Comparison of ENCODE assay signal across 9 cellular contexts in genomic region chr3:49805884-49806701, GRCh38. TPM values are rescaled to one million over a fixed set of nuclear protein-coding genes. Genes with fewer than 3 reads are reported as not detected.
A peak's percentile ranks its signal among the peaks of the same experiment; 100 is the strongest.
DNase-seq lines count a peak whose midpoint lies in the region; FAIRE-seq and TF ChIP-seq lines count a peak whose summit lies in the region.
"Had no signal": no experiment of that assay in that cellular context is flagged by ENCODE, and none has a peak within 500 bp of the region (broad histone marks: within the 10 kb centered on the region; RNA-seq: fewer than 3 reads in every experiment).

No MANE protein-coding gene starts in this region.

- no peaks in the 10 kb centered on the region for H3K36me3 ChIP-seq in HUES48 (ENCODE audit: control insufficient read depth, insufficient read depth, low read length)
- H3K36me3 ChIP-seq in mucosa of rectum (ENCODE audit: control insufficient read depth in 2 of 2, insufficient read depth in 2 of 2, low read length in 2 of 2): peaks cover 17 to 21% of the 10 kb centered on the region in 2 donors

- DNase-seq in AG04449 (ENCODE audit: low read depth, low spot score) (no peak), chondrocyte (ENCODE audit: low spot score) (no peak), dedifferentiated amniotic fluid mesenchymal stem cell (ENCODE audit: extremely low spot score) (no peak), HT-29 (ENCODE audit: low spot score) (no peak), H54 (ENCODE audit: insufficient read length, low spot score) (no peak)
- DNase-seq in central memory CD4-positive, alpha-beta T cell: no peak

- H3K4me3 ChIP-seq in AG04449 (ENCODE audit: low read depth, low read length) (peak overlapping the region; percentile 29), HUES48 (ENCODE audit: low read depth, low read length) (no peak overlapping the region), mucosa of rectum (ENCODE audit: low read length in 2 of 2) (no peak overlapping the region)
- H3K4me3 ChIP-seq: mucosa of descending colon had no signal

- H3K9me3 ChIP-seq in HUES48 (ENCODE audit: control insufficient read depth, insufficient read depth, low read length) (no peaks in the 10 kb centered on the region), mucosa of rectum (ENCODE audit: control insufficient read depth in 2 of 2, low read length in 2 of 2) (no peaks in the 10 kb centered on the region)
- H3K9me3 ChIP-seq: mucosa of descending colon had no signal

- H3K27me3 ChIP-seq in HUES48 (ENCODE audit: control insufficient read depth, insufficient read depth, low read length) (peaks cover 31% of the 10 kb centered on the region), mucosa of rectum (ENCODE audit: control insufficient read depth in 2 of 2, insufficient read depth in 2 of 2, low read length in 2 of 2) (peaks cover 0 to 2% of the 10 kb centered on the region in 2 donors)

- peak overlapping the region; percentile 59 for H3K4me3 Mint-ChIP-seq in chondrocyte (ENCODE audit: unreplicated experiment)

- H3K27ac ChIP-seq in HUES48 (ENCODE audit: low read depth, low read length) (no peak overlapping the region), mucosa of rectum (ENCODE audit: low read depth in 2 of 2, low read length in 2 of 2) (peak overlapping the region; percentile 60 to 69)

- no peaks in the 10 kb centered on the region for H3K9me3 Mint-ChIP-seq in chondrocyte (ENCODE audit: low read depth)

- peak overlapping the region; percentile 24; the same call in 1 of the 2 replicates for H3K9ac ChIP-seq in HUES48 (ENCODE audit: low read depth, low read length)
- peak overlapping the region; percentile 12 to 24 for H3K9ac ChIP-seq in mucosa of rectum (ENCODE audit: low read depth in 1 of 2, low read length in 2 of 2)

- TF ChIP-seq POLR2A in H54 (IDR thresholded peaks at IDR 0.05; ENCODE audit: low read depth, low read length): no peak

- CTCF ChIA-PET in AG04449 (lab: Yijun Ruan, JAX): interaction anchor here (0.9 to 12.8 kb wide), 8 partner anchors 6 to 103 kb away, joined by 3 to 507 read pairs (median 6); partner anchors contain the start of genes IP6K1 and UBA7

- no peak for FAIRE-seq in H54 (lab: Jason Lieb, UNC)

- peaks cover 3% of the 10 kb centered on the region for H3K36me3 Mint-ChIP-seq in chondrocyte (ENCODE audit: low read depth)

- H3K4me1 ChIP-seq in HUES48 (ENCODE audit: control insufficient read depth, insufficient read depth, low read length) (peaks cover 14% of the 10 kb centered on the region), mucosa of rectum (ENCODE audit: control insufficient read depth in 2 of 2, insufficient read depth in 2 of 2, low read length in 2 of 2) (peaks cover 23 to 27% of the 10 kb centered on the region in 2 donors)

- peak overlapping the region; percentile 92 for H3K27ac Mint-ChIP-seq in chondrocyte (ENCODE audit: unreplicated experiment)

- no peak for TF ChIP-seq CTCF in AG04449 (IDR thresholded peaks at IDR 0.05; ENCODE audit: insufficient read depth, low read length, missing control alignments)
- TF ChIP-seq CTCF in chondrocyte (IDR thresholded peaks at IDR 0.05): no peak

- peaks cover 2% of the 10 kb centered on the region for H3K27me3 Mint-ChIP-seq in chondrocyte (ENCODE audit: low read depth)

- POLR2A ChIA-PET in AG04449 (lab: Yijun Ruan, JAX): interaction anchor here (1.1 to 1.2 kb wide), 3 partner anchors 13 to 33 kb away, joined by 3 to 4 read pairs (median 3); partner anchors contain the start of gene IP6K1

- H3K4me1 Mint-ChIP-seq in chondrocyte (ENCODE audit: low read depth): peaks cover 49% of the 10 kb centered on the region

RNA-seq across cellular contexts. Expression of gene INKA1, which starts 3.0 kb away (rescaled TPM):
- total RNA-seq in chondrocyte: 4.1 to 7.9 TPM (median 7.9 TPM) in 3 replicates
- 0.15 TPM in 1 of 2 replicates, not detected in the other for total RNA-seq in HT-29 (2014; rRNA removed; shearing (Covaris generic))

RNA-seq across cellular contexts. Expression of gene CDHR4, which starts 6.4 kb away (rescaled TPM):
- total RNA-seq in chondrocyte: not detected in 3 replicates
- total RNA-seq in HT-29 (2014; rRNA removed; shearing (Covaris generic)): 0.15 and 0.34 TPM in 2 replicates

RNA-seq across cellular contexts. Expression of gene UBA7, which starts 7.7 kb away (rescaled TPM):
- total RNA-seq in chondrocyte: 25.6 to 45.3 TPM (median 26.3 TPM) in 3 replicates
- 5.1 and 6.1 TPM in 2 replicates for total RNA-seq in HT-29 (2014; rRNA removed; shearing (Covaris generic))

RNA-seq across cellular contexts. Expression of gene IP6K1, which starts 19.8 kb away (rescaled TPM):
- 38.9 to 44.4 TPM (median 40.1 TPM) in 3 replicates for total RNA-seq in chondrocyte
- 24.3 and 38.3 TPM in 2 replicates for total RNA-seq in HT-29 (2014; rRNA removed; shearing (Covaris generic))

RNA-seq across cellular contexts. Expression of gene TRAIP, which starts 50.3 kb away (rescaled TPM):
- 2.3 to 5.9 TPM (median 2.7 TPM) in 3 replicates for total RNA-seq in chondrocyte
- 10.3 and 12.8 TPM in 2 replicates for total RNA-seq in HT-29 (2014; rRNA removed; shearing (Covaris generic))
